In the genomic region with DNA sequence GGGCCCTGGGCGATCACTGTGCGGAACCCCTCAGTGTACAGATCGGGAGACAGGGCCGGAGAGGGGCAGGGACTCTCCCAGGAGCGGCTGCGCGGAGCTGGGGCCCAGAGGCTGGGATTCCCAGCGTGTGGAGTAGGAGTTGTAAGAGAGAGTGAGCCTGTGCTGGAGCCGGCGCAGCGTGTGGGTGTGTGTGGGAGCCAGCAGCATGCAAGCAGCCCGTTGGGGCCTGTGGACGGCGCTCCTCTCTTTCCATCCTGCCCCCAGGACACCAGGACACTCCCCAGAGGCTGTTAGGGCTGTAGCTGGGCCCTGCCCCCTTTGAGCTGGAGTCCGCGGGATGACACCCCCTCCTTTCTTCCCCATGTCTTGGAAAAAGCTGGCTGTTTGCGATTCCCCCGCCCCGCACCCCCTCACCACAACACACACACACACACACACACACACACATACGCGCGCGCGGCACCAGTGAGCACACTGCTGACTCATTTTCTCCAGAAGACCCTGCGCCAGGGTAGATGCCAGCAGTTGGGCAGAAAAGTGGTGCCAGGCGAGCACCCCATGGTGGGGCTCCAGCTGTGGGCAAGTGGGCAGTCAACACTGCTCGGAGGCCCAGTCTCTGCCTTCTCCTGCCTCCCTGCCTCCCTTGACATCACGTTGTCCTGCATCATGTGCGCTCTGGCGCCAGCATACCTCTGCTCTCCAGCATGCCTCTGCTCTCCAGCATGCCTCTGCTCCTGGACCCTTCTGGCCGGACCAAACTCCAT, we compare ENCODE assay signal across 8 cellular contexts. TPM values are rescaled to one million over a fixed set of nuclear protein-coding genes. Genes with fewer than 3 reads are reported as not detected.
DNase-seq lines count a peak whose midpoint lies in the region; ATAC-seq and TF ChIP-seq lines count a peak whose summit lies in the region.

No MANE protein-coding gene starts in this region.

- H3K36me3 ChIP-seq in mesodermal cell (ENCODE audit: control insufficient read depth, insufficient read depth, low read length) (peaks cover 22% of the 10 kb centered on the region), subcutaneous abdominal adipose tissue (ENCODE audit: control insufficient read depth in 5 of 5, insufficient read depth in 5 of 5, low read length in 5 of 5) (no peaks in the 10 kb centered on the region)

- H3K9ac ChIP-seq in subcutaneous abdominal adipose tissue (ENCODE audit: low read length in 5 of 5) = peak overlapping the region in 4 of 5 donors; percentile 48 to 76 (median 57)

- H3K4me1 ChIP-seq in mesodermal cell (ENCODE audit: control insufficient read depth, insufficient read depth, low read length, poor library complexity, severe bottlenecking) (peaks cover 27% of the 10 kb centered on the region), subcutaneous abdominal adipose tissue (ENCODE audit: control insufficient read depth in 5 of 5, insufficient read depth in 5 of 5, low read length in 5 of 5) (peaks cover 5 to 29% (median 19%) of the 10 kb centered on the region in 5 donors)

- H3K4me3 ChIP-seq in mesodermal cell (ENCODE audit: extremely low read depth, insufficient read depth, low read length, poor library complexity, severe bottlenecking) = peak overlapping the region; percentile 64
- peak overlapping the region; percentile 54 to 80 (median 63) for H3K4me3 ChIP-seq in subcutaneous abdominal adipose tissue (ENCODE audit: low read depth in 1 of 5, low read length in 5 of 5)

- TF ChIP-seq CTCF in endothelial cell (IDR thresholded peaks at IDR 0.05; ENCODE audit: unreplicated experiment) = no peak

- no peaks in the 10 kb centered on the region for H3K9me3 Mint-ChIP-seq in endothelial cell (ENCODE audit: unreplicated experiment)

- DNase-seq in DMS53 (lab: John Stamatoyannopoulos, UW) (peak; percentile 22), DMS53 treated with DMSO at 0.1 percent for 48 hours (lab: John Stamatoyannopoulos, UW; ENCODE audit: unreplicated experiment) (no peak), endothelial cell (ENCODE audit: low spot score) (peak; percentile 46), NCI-H2029 treated with DMSO at 0.1 percent for 48 hours (lab: John Stamatoyannopoulos, UW) (no peak)
- DNase-seq in activated CD4-positive, alpha-beta T cell treated with anti-CD3 and anti-CD28 coated beads, Interleukin-2, amount 50 U/mL, for 48 hours = peak; percentile 30 to 37

- H3K4me1 Mint-ChIP-seq in endothelial cell (ENCODE audit: unreplicated experiment) = peaks cover 31% of the 10 kb centered on the region

- no peaks in the 10 kb centered on the region for H3K9me3 ChIP-seq in mesodermal cell (ENCODE audit: control insufficient read depth, low read length)
- no peaks in the 10 kb centered on the region for H3K9me3 ChIP-seq in subcutaneous abdominal adipose tissue (ENCODE audit: control insufficient read depth in 5 of 5, low read length in 5 of 5)

- H3K27ac ChIP-seq in mesodermal cell (ENCODE audit: low read depth, low read length, severe bottlenecking) (peak overlapping the region; percentile 57), subcutaneous abdominal adipose tissue (ENCODE audit: low read depth, low read length) (peak overlapping the region; percentile 50)

- peak overlapping the region; percentile 85 for H3K27ac Mint-ChIP-seq in endothelial cell (ENCODE audit: unreplicated experiment)

- H3K36me3 Mint-ChIP-seq in endothelial cell (ENCODE audit: low read depth, unreplicated experiment) = peaks cover 12% of the 10 kb centered on the region

- H3K27me3 Mint-ChIP-seq in endothelial cell (ENCODE audit: unreplicated experiment) = peaks cover 25% of the 10 kb centered on the region

- H3K4me3 Mint-ChIP-seq in endothelial cell (ENCODE audit: unreplicated experiment) = peak overlapping the region; percentile 98

- no peak for ATAC-seq in GM19467 (IDR thresholded peaks at IDR 0.05; ENCODE audit: unreplicated experiment)

- H3K27me3 ChIP-seq in subcutaneous abdominal adipose tissue (ENCODE audit: control insufficient read depth in 5 of 5, insufficient read depth in 4 of 5, low read length in 5 of 5) = peaks cover 9 to 26% (median 23%) of the 10 kb centered on the region in 5 donors

- 48 to 52% methylated on average over 17 to 31 of the region's 31 CpGs for WGBS in mesodermal cell (ENCODE audit: insufficient coverage in 2 of 2), 2 experiments

RNA-seq across cellular contexts. Expression of a gene that starts 1.5 kb away (rescaled TPM):
- 61.4 TPM for total RNA-seq in endothelial cell (ENCODE audit: unreplicated experiment)
- polyA plus RNA-seq in mesodermal cell (2013, experiment 1 of 2) = 39.0 TPM
- polyA plus RNA-seq in mesodermal cell (2013, experiment 2 of 2) = 31.8 TPM

RNA-seq across cellular contexts. Expression of a gene that starts 57.7 kb away (rescaled TPM):
- total RNA-seq in endothelial cell (ENCODE audit: unreplicated experiment) = 0.26 TPM
- polyA plus RNA-seq in mesodermal cell (2013, experiment 1 of 2) = 1.00 TPM
- 0.71 TPM for polyA plus RNA-seq in mesodermal cell (2013, experiment 2 of 2)

Comparison
In these comparisons a context has a peak if more than half of its experiments do, and no peak if none do; other contexts are left out.
1. DNase-seq: peak in DMS53 (single experiment), activated CD4-positive, alpha-beta T cell treated with anti-CD3 and anti-CD28 coated beads, Interleukin-2, amount 50 U/mL, for 48 hours (2 of 2) and endothelial cell (single experiment); none in DMS53 treated with DMSO at 0.1 percent for 48 hours (single experiment) and NCI-H2029 treated with DMSO at 0.1 percent for 48 hours (single experiment).